In genomic region chr20:63124782-63125580, GRCh38 we compare ENCODE assay signal across 1 cellular context.
TF ChIP-seq lines count a peak whose summit lies in the region.

No MANE protein-coding gene starts in this region.

TF ChIP-seq in HepG2, 621 proteins besides CTCF, POLR2A, EP300 and RAD21 (continued from another document):
- TF ChIP-seq GMEB2 (CRISPR knock-in tag; IDR thresholded peaks at IDR 0.05; ENCODE audit: low read depth) = no peak
- no peak for TF ChIP-seq TIGD3 (CRISPR knock-in tag; IDR thresholded peaks at IDR 0.05; ENCODE audit: borderline replicate concordance)
- TF ChIP-seq HBP1 (CRISPR knock-in tag; IDR thresholded peaks at IDR 0.05; ENCODE audit: low read depth) = no peak
- TF ChIP-seq CSRNP2 (CRISPR knock-in tag; conservative IDR thresholded peaks at IDR 0.05; ENCODE audit: low read depth) = no peak
- no peak for TF ChIP-seq MEIS2 (CRISPR knock-in tag; IDR thresholded peaks at IDR 0.05)
- TF ChIP-seq CC2D1A (CRISPR knock-in tag; IDR thresholded peaks at IDR 0.05) = no peak
TF ChIP-seq in HepG2: peak in this region for 0.
